8 cellular contexts compared by ENCODE assay signal in genomic region chr1:226444901-226445300, GRCh38. TPM values are rescaled to one million over a fixed set of nuclear protein-coding genes. Genes with fewer than 3 reads are reported as not detected.
A peak's percentile ranks its signal among the peaks of the same experiment; 100 is the strongest.
DNase-seq lines count a peak whose midpoint lies in the region; ATAC-seq and TF ChIP-seq lines count a peak whose summit lies in the region.

No MANE protein-coding gene starts in this region.

- TF ChIP-seq CTCF in DND-41 (IDR thresholded peaks at IDR 0.05; ENCODE audit: borderline replicate concordance, extremely low read depth, low read length, poor library complexity, severe bottlenecking) = peak; percentile 63

- H3K4me3 ChIP-seq in DND-41 (ENCODE audit: low read depth in 1 of 2, low read length in 2 of 2) = no peak overlapping the region

- no peaks in the 10 kb centered on the region for H3K79me2 ChIP-seq in DND-41 (ENCODE audit: insufficient read depth, low read length)

- H3K36me3 ChIP-seq in DND-41 (ENCODE audit: insufficient read depth, low read length) = no peaks in the 10 kb centered on the region

- H3K4me1 ChIP-seq in DND-41 (ENCODE audit: insufficient read depth, low read length) = peaks cover 22% of the 10 kb centered on the region

- no peaks in the 10 kb centered on the region for H3K27me3 ChIP-seq in DND-41 (ENCODE audit: insufficient read depth, low read length, poor library complexity)

- DNase-seq in DND-41 (peak; percentile 76), activated T-cell treated with anti-CD3 and anti-CD28 coated beads for 24 hours (ENCODE audit: low read depth) (peak; percentile 47), A172 (ENCODE audit: low spot score) (no peak), SW 1271 (lab: John Stamatoyannopoulos, UW) (no peak), hepatic stellate cell (ENCODE audit: low spot score) (no peak)
- DNase-seq in stimulated activated CD4-positive, alpha-beta T cell treated with anti-CD3 and anti-CD28 coated beads, Interleukin-15, amount 100 ng/mL, for 48 hours (ENCODE audit: low read depth in 2 of 2) = peak; percentile 44 to 49

- H3K4me2 ChIP-seq in DND-41 (ENCODE audit: insufficient read depth, low read length) = no peak overlapping the region

- H3K9ac ChIP-seq in DND-41 (ENCODE audit: low read depth, low read length) = no peak overlapping the region

- H3K9me3 ChIP-seq in DND-41 (ENCODE audit: insufficient read depth, low read length, severe bottlenecking) = no peaks in the 10 kb centered on the region

- ATAC-seq in DND-41 (ENCODE audit: insufficient read depth, low read depth) (peak; percentile 98), GM21390 (IDR thresholded peaks at IDR 0.05; ENCODE audit: unreplicated experiment) (peak; percentile 100), HG03571 (IDR thresholded peaks at IDR 0.05; ENCODE audit: unreplicated experiment) (peak; percentile 99)

- no peak overlapping the region for H2AFZ ChIP-seq in DND-41 (ENCODE audit: low read depth, low read length)

- H3K27ac ChIP-seq in DND-41 (ENCODE audit: low read length) = no peak overlapping the region

- H4K20me1 ChIP-seq in DND-41 (ENCODE audit: insufficient read depth, low read length) = no peaks in the 10 kb centered on the region

RNA-seq across cellular contexts. Expression of gene PARP1, which starts 37.0 kb away (rescaled TPM):
- total RNA-seq in A172 (2014; rRNA removed; shearing (Covaris generic)) = 216 and 238 TPM in 2 replicates

Comparison
In these comparisons a context has a peak if more than half of its experiments do, and no peak if none do; other contexts are left out.
1. DNase-seq: peak in DND-41 (single experiment), activated T-cell treated with anti-CD3 and anti-CD28 coated beads for 24 hours (single experiment) and stimulated activated CD4-positive, alpha-beta T cell treated with anti-CD3 and anti-CD28 coated beads, Interleukin-15, amount 100 ng/mL, for 48 hours (2 of 2); none in A172 (single experiment), SW 1271 (0 of 2) and hepatic stellate cell (single experiment).
2. Peak in every context shown above with its lines, with median percentiles within 50 percentile points of each other: ATAC-seq.